Comparison of ENCODE assay signal across 8 cellular contexts in the genomic region with DNA sequence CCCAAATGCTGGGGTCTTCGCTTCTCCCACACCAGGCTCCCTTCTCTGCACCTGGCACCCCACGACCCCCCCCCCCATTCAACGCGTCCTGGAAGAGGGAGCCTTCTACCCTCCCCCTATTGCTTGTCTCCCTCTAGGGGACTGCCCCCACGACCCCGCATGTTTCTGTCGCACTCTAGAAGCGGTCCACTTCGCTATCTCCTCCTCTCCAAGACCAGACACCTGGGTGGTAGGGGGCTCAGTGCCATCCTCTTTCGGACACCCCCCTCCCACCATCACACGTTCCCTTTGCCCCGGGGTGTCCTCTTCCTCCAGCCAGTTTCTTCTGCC. TPM values are rescaled to one million over a fixed set of nuclear protein-coding genes. Genes with fewer than 3 reads are reported as not detected.
DNase-seq lines count a peak whose midpoint lies in the region; ATAC-seq, FAIRE-seq and TF ChIP-seq lines count a peak whose summit lies in the region.

No MANE protein-coding gene starts in this region.

- no peak overlapping the region for H2AFZ ChIP-seq in HepG2 (ENCODE audit: low read length)

- peak overlapping the region; percentile 80 for H3K4me2 ChIP-seq in HepG2 (ENCODE audit: low read depth, low read length)

- peak overlapping the region; percentile 7 for H3K27ac ChIP-seq in adipose tissue (ENCODE audit: low read depth, low read length)
- H3K27ac ChIP-seq in HepG2 (ENCODE audit: extremely low read length, insufficient read depth, low read length) = no peak overlapping the region
- H3K27ac ChIP-seq in testis = peak overlapping the region; percentile 52 to 91

- H3K4me1 ChIP-seq in HepG2 (ENCODE audit: insufficient read depth, low read length) (peaks cover 32% of the 10 kb centered on the region), testis (peaks cover 8% of the 10 kb centered on the region)

- no peak for TF ChIP-seq RAD21 in HepG2 (CRISPR knock-in tag; IDR thresholded peaks at IDR 0.05)

- TF ChIP-seq POLR2A in HepG2 (IDR thresholded peaks at IDR 0.05; ENCODE audit: insufficient read depth in 1 of 2, low read depth in 2 of 2, low read length in 2 of 2) (no peak), testis (IDR thresholded peaks at IDR 0.05) (no peak)

- H3K4me3 Mint-ChIP-seq in T-helper 2 cell treated with Interferon-gamma antibody and Interleukin-4, amounts not matched to agents 5 μg/mL and 100 μg/mL, for 36 hours = peak overlapping the region; percentile 92

- no peak for DNase-seq in T-helper 2 cell treated with Interferon-gamma antibody and Interleukin-4, amounts not matched to agents 5 μg/mL and 100 μg/mL, for 36 hours (ENCODE audit: low spot score)
- DNase-seq in T-helper 2 cell (no peak), HepG2 (ENCODE audit: low spot score) (no peak), testis (no peak), GF-D8 (lab: John Stamatoyannopoulos, UW) (no peak)

- in situ Hi-C loops in HepG2 (cut with HindIII; ENCODE audit: extremely low pct_ligation_motif_present, low pct_unique_long_range_greater_than_20kb) = loop anchor here (5.0 kb wide), 1 partner anchor 40 kb away; the partner anchor contains the start of gene CCDC97

- 0 to 2% (median 1%) methylated on average over 12 of the region's 12 CpGs for WGBS in adipose tissue, 3 donors
- 2% methylated on average over 12 of the region's 12 CpGs for WGBS in HepG2 (ENCODE audit: low lambda C conversion rate)
- 1 to 3% methylated on average over 12 of the region's 12 CpGs for WGBS in testis, 2 donors

- H3K27me3 ChIP-seq in HepG2 (ENCODE audit: control insufficient read depth in 1 of 2, insufficient read depth in 2 of 2, low read length in 2 of 2) = no peaks in the 10 kb centered on the region; a peak in 1 of 5 replicates
- no peaks in the 10 kb centered on the region for H3K27me3 ChIP-seq in testis

- no peaks in the 10 kb centered on the region for H3K27me3 Mint-ChIP-seq in T-helper 2 cell treated with Interferon-gamma antibody and Interleukin-4, amounts not matched to agents 5 μg/mL and 100 μg/mL, for 36 hours (ENCODE audit: low read depth)

- peaks cover 8% of the 10 kb centered on the region for H3K9me3 Mint-ChIP-seq in T-helper 2 cell treated with Interferon-gamma antibody and Interleukin-4, amounts not matched to agents 5 μg/mL and 100 μg/mL, for 36 hours

- H3K4me3 ChIP-seq in HepG2 (replicated peaks in 1 of 3; ENCODE audit: insufficient read depth in 1 of 3, low read depth in 2 of 3, low read length in 3 of 3) (peak overlapping the region; percentile 90 to 95 (median 95)), testis (peak overlapping the region; percentile 68 to 69)

- H3K36me3 Mint-ChIP-seq in T-helper 2 cell treated with Interferon-gamma antibody and Interleukin-4, amounts not matched to agents 5 μg/mL and 100 μg/mL, for 36 hours (ENCODE audit: low read depth) = peaks cover 52% of the 10 kb centered on the region

- FAIRE-seq in HepG2 (lab: Jason Lieb, UNC) = no peak

- TF ChIP-seq EP300 in HepG2 (IDR thresholded peaks at IDR 0.05; ENCODE audit: low read depth in 2 of 2, low read length in 2 of 2) (no peak), HepG2 (CRISPR knock-in tag; IDR thresholded peaks at IDR 0.05; ENCODE audit: borderline replicate concordance) (no peak)

- H3K4me1 Mint-ChIP-seq in T-helper 2 cell treated with Interferon-gamma antibody and Interleukin-4, amounts not matched to agents 5 μg/mL and 100 μg/mL, for 36 hours (ENCODE audit: low read depth) = peaks cover 46% of the 10 kb centered on the region

- POLR2A ChIA-PET in HepG2 (lab: Yijun Ruan, JAX) = interaction anchor here (1.1 to 3.1 kb wide), 11 partner anchors 11 to 126 kb away, joined by 3 to 73 read pairs (median 8); partner anchors contain the start of genes B3GNT8, B9D2, CCDC97 and DMAC2

- H4K20me1 ChIP-seq in HepG2 (ENCODE audit: insufficient read depth, low read length) = peaks cover 12% of the 10 kb centered on the region; the same call in 1 of the 2 replicates

- H3K36me3 ChIP-seq in HepG2 (replicated peaks in 1 of 2; ENCODE audit: control insufficient read depth in 1 of 2, insufficient read depth in 2 of 2, low read length in 2 of 2) (peaks cover 6 to 10% of the 10 kb centered on the region in 2 experiments; a peak in 2 of 5 replicates), testis (ENCODE audit: low read depth, missing control alignments) (no peaks in the 10 kb centered on the region)

- H3K9me3 ChIP-seq in HepG2 (ENCODE audit: low read length) = no peaks in the 10 kb centered on the region
- H3K9me3 ChIP-seq in testis = no peaks in the 10 kb centered on the region

- BruUV-seq in HepG2 (replicated peaks; lab: Mats Ljungman, UMichigan) = no TSS peak

- CTCF ChIA-PET in HepG2 (lab: Yijun Ruan, JAX; ENCODE audit: low intra/inter-chr PET ratio, low total read pairs) = interaction anchor here (1.4 kb wide), 1 partner anchor 44 kb away, joined by 6 read pairs; no protein-coding TSS in a partner anchor

- H3K27ac Mint-ChIP-seq in T-helper 2 cell treated with Interferon-gamma antibody and Interleukin-4, amounts not matched to agents 5 μg/mL and 100 μg/mL, for 36 hours = peak overlapping the region; percentile 96

- ATAC-seq in HepG2 (no peak), GM18867 (IDR thresholded peaks at IDR 0.05; ENCODE audit: unreplicated experiment) (no peak), HG02840 (IDR thresholded peaks at IDR 0.05; ENCODE audit: low FRiP score, unreplicated experiment) (no peak)

- peak overlapping the region; percentile 82 for H3K9ac ChIP-seq in HepG2 (ENCODE audit: insufficient read depth, low read depth, low read length)

- H3K79me2 ChIP-seq in HepG2 (ENCODE audit: insufficient read depth, low read length) = peaks cover 29% of the 10 kb centered on the region

- no peak for TF ChIP-seq CTCF in HepG2 (CRISPR knock-in tag; IDR thresholded peaks at IDR 0.05)
- TF ChIP-seq CTCF in testis (IDR thresholded peaks at IDR 0.05) = no peak

- intact Hi-C loops in HepG2 (cut with micrococcal nuclease; ENCODE audit: unreplicated experiment) (loop anchor here (1.0 to 2.0 kb wide), 2 partner anchors 11 to 27 kb away; no protein-coding TSS in a partner anchor), testis (cut with DNase I; ENCODE audit: low total_unique reads) (no loop called here)

RNA-seq across cellular contexts. Expression of gene TGFB1, which starts 1.5 kb away (rescaled TPM):
- polyA plus RNA-seq in adipose tissue (10 to 100 TPM in 2 of 3 donors, 1 to 10 TPM in 1; 5.6 to 25.9 (median 24.0) TPM), HepG2 (2011; rRNA removed) (5.4 and 6.2 TPM in 2 replicates), testis (ENCODE audit: insufficient read depth, low read depth, low replicate concordance) (19.8 TPM)
- total RNA-seq in HepG2 (2016; rRNA removed; fragmentation: Illumina TruSeq; extraction: Trizol) (2.7 and 4.1 TPM in 2 replicates), testis (10 to 100 TPM; 12.7 to 17.0 TPM)
- 6.2 and 9.0 TPM in 2 replicates for total RNA-seq in HepG2 (2016; cell fraction: cytosol; rRNA removed; fragmentation: Illumina TruSeq; extraction: Trizol; ENCODE audit: low read depth)
- 2.2 and 3.6 TPM in 2 replicates for total RNA-seq in HepG2 (2016; cell fraction: insoluble cytoplasmic fraction; rRNA removed; fragmentation: Illumina TruSeq; extraction: Trizol)
- total RNA-seq in HepG2 (2016; cell fraction: membrane; rRNA removed; fragmentation: Illumina TruSeq; extraction: Trizol) = 12.7 and 14.7 TPM in 2 replicates
- total RNA-seq in HepG2 (2016; cell fraction: nucleus; rRNA removed; fragmentation: Illumina TruSeq; extraction: Trizol) = 3.0 and 7.5 TPM in 2 replicates
- 4.9 and 6.6 TPM in 2 replicates for polyA plus RNA-seq in HepG2 (2011; cell fraction: cytosol; rRNA removed)
- polyA plus RNA-seq in HepG2 (2011; cell fraction: nucleus; rRNA removed) = 24.0 and 30.3 TPM in 2 replicates
- 27.5 and 39.6 TPM in 2 replicates for polyA plus RNA-seq in HepG2 (2012)
- 35.9 and 36.5 TPM in 2 replicates for polyA plus RNA-seq in HepG2 (2016; cell fraction: cytosol; fragmentation: Illumina TruSeq; extraction: Trizol; ENCODE audit: low read depth)
- 13.3 and 16.4 TPM in 2 replicates for polyA plus RNA-seq in HepG2 (2016; cell fraction: insoluble cytoplasmic fraction; fragmentation: Illumina TruSeq; extraction: Trizol; ENCODE audit: low read depth)
- polyA plus RNA-seq in HepG2 (2016; cell fraction: membrane; fragmentation: Illumina TruSeq; extraction: Trizol; ENCODE audit: low read depth) = 49.5 and 52.5 TPM in 2 replicates
- 30.3 and 32.9 TPM in 2 replicates for polyA plus RNA-seq in HepG2 (2016; cell fraction: nucleus; fragmentation: Illumina TruSeq; extraction: Trizol; ENCODE audit: insufficient read depth, low read depth)
- polyA minus RNA-seq in HepG2 (2011; rRNA and poly(A)+ RNA removed; ENCODE audit: low replicate concordance) = 5.5 and 10.7 TPM in 2 replicates
- 17.6 and 20.2 TPM in 2 replicates for polyA minus RNA-seq in HepG2 (2011; cell fraction: cytosol; rRNA and poly(A)+ RNA removed)
- 6.1 and 7.5 TPM in 2 replicates for polyA minus RNA-seq in HepG2 (2011; cell fraction: nucleus; rRNA and poly(A)+ RNA removed)

RNA-seq across cellular contexts. Expression of gene B9D2, which starts 11.7 kb away (rescaled TPM):
- polyA plus RNA-seq in adipose tissue (1 to 10 TPM; 6.1 to 9.4 (median 6.4) TPM), HepG2 (2011; rRNA removed) (2.9 and 3.1 TPM in 2 replicates), testis (ENCODE audit: insufficient read depth, low read depth, low replicate concordance) (14.6 TPM)
- total RNA-seq in HepG2 (2016; rRNA removed; fragmentation: Illumina TruSeq; extraction: Trizol) (4.4 and 5.3 TPM in 2 replicates), testis (10 to 100 TPM in 1 of 2 donors, 1 to 10 TPM in 1; 6.7 to 13.5 TPM)
- 1.6 and 2.5 TPM in 2 replicates for total RNA-seq in HepG2 (2016; cell fraction: cytosol; rRNA removed; fragmentation: Illumina TruSeq; extraction: Trizol; ENCODE audit: low read depth)
- total RNA-seq in HepG2 (2016; cell fraction: insoluble cytoplasmic fraction; rRNA removed; fragmentation: Illumina TruSeq; extraction: Trizol) = 4.5 and 4.8 TPM in 2 replicates
- 3.0 and 4.0 TPM in 2 replicates for total RNA-seq in HepG2 (2016; cell fraction: membrane; rRNA removed; fragmentation: Illumina TruSeq; extraction: Trizol)
- 2.3 and 2.6 TPM in 2 replicates for total RNA-seq in HepG2 (2016; cell fraction: nucleus; rRNA removed; fragmentation: Illumina TruSeq; extraction: Trizol)
- polyA plus RNA-seq in HepG2 (2011; cell fraction: cytosol; rRNA removed) = 2.1 and 3.5 TPM in 2 replicates
- polyA plus RNA-seq in HepG2 (2011; cell fraction: nucleus; rRNA removed) = 2.3 and 2.4 TPM in 2 replicates
- polyA plus RNA-seq in HepG2 (2012) = 1.1 and 1.5 TPM in 2 replicates
- polyA plus RNA-seq in HepG2 (2016; cell fraction: cytosol; fragmentation: Illumina TruSeq; extraction: Trizol; ENCODE audit: low read depth) = 1.9 TPM in 2 replicates
- polyA plus RNA-seq in HepG2 (2016; cell fraction: insoluble cytoplasmic fraction; fragmentation: Illumina TruSeq; extraction: Trizol; ENCODE audit: low read depth) = 3.4 and 4.7 TPM in 2 replicates
- 2.7 and 3.1 TPM in 2 replicates for polyA plus RNA-seq in HepG2 (2016; cell fraction: membrane; fragmentation: Illumina TruSeq; extraction: Trizol; ENCODE audit: low read depth)
- polyA plus RNA-seq in HepG2 (2016; cell fraction: nucleus; fragmentation: Illumina TruSeq; extraction: Trizol; ENCODE audit: insufficient read depth, low read depth) = 3.4 and 5.8 TPM in 2 replicates
- polyA minus RNA-seq in HepG2 (2011; rRNA and poly(A)+ RNA removed; ENCODE audit: low replicate concordance) = 2.0 and 4.3 TPM in 2 replicates
- 1.2 and 1.5 TPM in 2 replicates for polyA minus RNA-seq in HepG2 (2011; cell fraction: cytosol; rRNA and poly(A)+ RNA removed)
- 0.90 and 2.5 TPM in 2 replicates for polyA minus RNA-seq in HepG2 (2011; cell fraction: nucleus; rRNA and poly(A)+ RNA removed)

RNA-seq across cellular contexts. Expression of gene TMEM91, which starts 24.1 kb away (rescaled TPM):
- 10 to 100 TPM; 10.2 to 24.2 (median 12.2) TPM for polyA plus RNA-seq in adipose tissue
- 6.3 and 8.4 TPM in 2 replicates for total RNA-seq in HepG2 (2016; rRNA removed; fragmentation: Illumina TruSeq; extraction: Trizol)
- 4.9 and 6.5 TPM in 2 replicates for total RNA-seq in HepG2 (2016; cell fraction: cytosol; rRNA removed; fragmentation: Illumina TruSeq; extraction: Trizol; ENCODE audit: low read depth)
- 6.2 and 7.3 TPM in 2 replicates for total RNA-seq in HepG2 (2016; cell fraction: insoluble cytoplasmic fraction; rRNA removed; fragmentation: Illumina TruSeq; extraction: Trizol)
- total RNA-seq in HepG2 (2016; cell fraction: membrane; rRNA removed; fragmentation: Illumina TruSeq; extraction: Trizol) = 3.9 and 4.6 TPM in 2 replicates
- 3.4 and 6.0 TPM in 2 replicates for total RNA-seq in HepG2 (2016; cell fraction: nucleus; rRNA removed; fragmentation: Illumina TruSeq; extraction: Trizol)
- 10.3 and 11.2 TPM in 2 replicates for polyA plus RNA-seq in HepG2 (2011; rRNA removed)
- 8.3 and 10.4 TPM in 2 replicates for polyA plus RNA-seq in HepG2 (2011; cell fraction: cytosol; rRNA removed)
- polyA plus RNA-seq in HepG2 (2011; cell fraction: nucleus; rRNA removed) = 23.1 and 25.5 TPM in 2 replicates
- polyA plus RNA-seq in HepG2 (2012) = 7.9 and 10.2 TPM in 2 replicates
- polyA plus RNA-seq in HepG2 (2016; cell fraction: cytosol; fragmentation: Illumina TruSeq; extraction: Trizol; ENCODE audit: low read depth) = 4.9 and 5.8 TPM in 2 replicates
- polyA plus RNA-seq in HepG2 (2016; cell fraction: insoluble cytoplasmic fraction; fragmentation: Illumina TruSeq; extraction: Trizol; ENCODE audit: low read depth) = 5.7 and 7.2 TPM in 2 replicates
- 4.2 and 4.9 TPM in 2 replicates for polyA plus RNA-seq in HepG2 (2016; cell fraction: membrane; fragmentation: Illumina TruSeq; extraction: Trizol; ENCODE audit: low read depth)
- 9.5 and 11.5 TPM in 2 replicates for polyA plus RNA-seq in HepG2 (2016; cell fraction: nucleus; fragmentation: Illumina TruSeq; extraction: Trizol; ENCODE audit: insufficient read depth, low read depth)
- polyA minus RNA-seq in HepG2 (2011; rRNA and poly(A)+ RNA removed; ENCODE audit: low replicate concordance) = 2.0 and 33.3 TPM in 2 replicates
- 4.9 and 7.2 TPM in 2 replicates for polyA minus RNA-seq in HepG2 (2011; cell fraction: cytosol; rRNA and poly(A)+ RNA removed)
- polyA minus RNA-seq in HepG2 (2011; cell fraction: nucleus; rRNA and poly(A)+ RNA removed) = 12.7 and 17.7 TPM in 2 replicates
- total RNA-seq in testis = 10 to 100 TPM; 17.0 to 32.9 TPM
- 33.2 TPM for polyA plus RNA-seq in testis (ENCODE audit: insufficient read depth, low read depth, low replicate concordance)

RNA-seq across cellular contexts. Expression of gene CCDC97, which starts 42.3 kb away (rescaled TPM):
- polyA plus RNA-seq in adipose tissue (10 to 100 TPM; 10.3 to 17.0 (median 15.3) TPM), HepG2 (2011; rRNA removed) (6.2 and 7.2 TPM in 2 replicates), testis (ENCODE audit: insufficient read depth, low read depth, low replicate concordance) (57.8 TPM)
- total RNA-seq in HepG2 (2016; rRNA removed; fragmentation: Illumina TruSeq; extraction: Trizol) (7.1 and 7.3 TPM in 2 replicates), testis (10 to 100 TPM; 36.2 to 40.2 TPM)
- total RNA-seq in HepG2 (2016; cell fraction: cytosol; rRNA removed; fragmentation: Illumina TruSeq; extraction: Trizol; ENCODE audit: low read depth) = 1.5 and 3.3 TPM in 2 replicates
- total RNA-seq in HepG2 (2016; cell fraction: insoluble cytoplasmic fraction; rRNA removed; fragmentation: Illumina TruSeq; extraction: Trizol) = 6.7 and 7.8 TPM in 2 replicates
- total RNA-seq in HepG2 (2016; cell fraction: membrane; rRNA removed; fragmentation: Illumina TruSeq; extraction: Trizol) = 4.3 and 5.8 TPM in 2 replicates
- total RNA-seq in HepG2 (2016; cell fraction: nucleus; rRNA removed; fragmentation: Illumina TruSeq; extraction: Trizol) = 5.8 and 7.6 TPM in 2 replicates
- 6.6 and 7.0 TPM in 2 replicates for polyA plus RNA-seq in HepG2 (2011; cell fraction: cytosol; rRNA removed)
- 10.5 and 12.4 TPM in 2 replicates for polyA plus RNA-seq in HepG2 (2011; cell fraction: nucleus; rRNA removed)
- polyA plus RNA-seq in HepG2 (2012) = 8.9 and 9.4 TPM in 2 replicates
- polyA plus RNA-seq in HepG2 (2016; cell fraction: cytosol; fragmentation: Illumina TruSeq; extraction: Trizol; ENCODE audit: low read depth) = 1.4 and 1.9 TPM in 2 replicates
- 10.6 and 15.1 TPM in 2 replicates for polyA plus RNA-seq in HepG2 (2016; cell fraction: insoluble cytoplasmic fraction; fragmentation: Illumina TruSeq; extraction: Trizol; ENCODE audit: low read depth)
- 4.3 and 5.1 TPM in 2 replicates for polyA plus RNA-seq in HepG2 (2016; cell fraction: membrane; fragmentation: Illumina TruSeq; extraction: Trizol; ENCODE audit: low read depth)
- 16.5 and 17.3 TPM in 2 replicates for polyA plus RNA-seq in HepG2 (2016; cell fraction: nucleus; fragmentation: Illumina TruSeq; extraction: Trizol; ENCODE audit: insufficient read depth, low read depth)
- polyA minus RNA-seq in HepG2 (2011; rRNA and poly(A)+ RNA removed; ENCODE audit: low replicate concordance) = 11.3 and 18.0 TPM in 2 replicates
- polyA minus RNA-seq in HepG2 (2011; cell fraction: cytosol; rRNA and poly(A)+ RNA removed) = 3.8 and 5.4 TPM in 2 replicates
- 9.4 and 9.9 TPM in 2 replicates for polyA minus RNA-seq in HepG2 (2011; cell fraction: nucleus; rRNA and poly(A)+ RNA removed)

RNA-seq across cellular contexts. Expression of gene EXOSC5, which starts 44.9 kb away (rescaled TPM):
- polyA plus RNA-seq in adipose tissue = 10 to 100 TPM; 18.4 to 40.2 (median 33.1) TPM
- 23.6 and 24.1 TPM in 2 replicates for total RNA-seq in HepG2 (2016; rRNA removed; fragmentation: Illumina TruSeq; extraction: Trizol)
- total RNA-seq in HepG2 (2016; cell fraction: cytosol; rRNA removed; fragmentation: Illumina TruSeq; extraction: Trizol; ENCODE audit: low read depth) = 7.1 TPM in 2 replicates
- 22.9 and 25.3 TPM in 2 replicates for total RNA-seq in HepG2 (2016; cell fraction: insoluble cytoplasmic fraction; rRNA removed; fragmentation: Illumina TruSeq; extraction: Trizol)
- 5.9 and 7.1 TPM in 2 replicates for total RNA-seq in HepG2 (2016; cell fraction: membrane; rRNA removed; fragmentation: Illumina TruSeq; extraction: Trizol)
- total RNA-seq in HepG2 (2016; cell fraction: nucleus; rRNA removed; fragmentation: Illumina TruSeq; extraction: Trizol) = 11.1 and 12.5 TPM in 2 replicates
- 26.5 and 31.5 TPM in 2 replicates for polyA plus RNA-seq in HepG2 (2011; rRNA removed)
- polyA plus RNA-seq in HepG2 (2011; cell fraction: cytosol; rRNA removed) = 28.1 and 37.8 TPM in 2 replicates
- 19.3 and 20.0 TPM in 2 replicates for polyA plus RNA-seq in HepG2 (2011; cell fraction: nucleus; rRNA removed)
- 19.0 and 33.9 TPM in 2 replicates for polyA plus RNA-seq in HepG2 (2012)
- 4.5 and 5.0 TPM in 2 replicates for polyA plus RNA-seq in HepG2 (2016; cell fraction: cytosol; fragmentation: Illumina TruSeq; extraction: Trizol; ENCODE audit: low read depth)
- 23.1 and 25.5 TPM in 2 replicates for polyA plus RNA-seq in HepG2 (2016; cell fraction: insoluble cytoplasmic fraction; fragmentation: Illumina TruSeq; extraction: Trizol; ENCODE audit: low read depth)
- polyA plus RNA-seq in HepG2 (2016; cell fraction: membrane; fragmentation: Illumina TruSeq; extraction: Trizol; ENCODE audit: low read depth) = 3.8 and 5.4 TPM in 2 replicates
- 17.4 and 17.8 TPM in 2 replicates for polyA plus RNA-seq in HepG2 (2016; cell fraction: nucleus; fragmentation: Illumina TruSeq; extraction: Trizol; ENCODE audit: insufficient read depth, low read depth)
- polyA minus RNA-seq in HepG2 (2011; rRNA and poly(A)+ RNA removed; ENCODE audit: low replicate concordance) = 18.9 and 21.9 TPM in 2 replicates
- 11.7 and 13.1 TPM in 2 replicates for polyA minus RNA-seq in HepG2 (2011; cell fraction: cytosol; rRNA and poly(A)+ RNA removed)
- 7.5 and 9.0 TPM in 2 replicates for polyA minus RNA-seq in HepG2 (2011; cell fraction: nucleus; rRNA and poly(A)+ RNA removed)
- 10 to 100 TPM; 19.1 to 23.8 TPM for total RNA-seq in testis
- polyA plus RNA-seq in testis (ENCODE audit: insufficient read depth, low read depth, low replicate concordance) = 28.0 TPM
